22 cellular contexts compared by ENCODE assay signal in the genomic region with DNA sequence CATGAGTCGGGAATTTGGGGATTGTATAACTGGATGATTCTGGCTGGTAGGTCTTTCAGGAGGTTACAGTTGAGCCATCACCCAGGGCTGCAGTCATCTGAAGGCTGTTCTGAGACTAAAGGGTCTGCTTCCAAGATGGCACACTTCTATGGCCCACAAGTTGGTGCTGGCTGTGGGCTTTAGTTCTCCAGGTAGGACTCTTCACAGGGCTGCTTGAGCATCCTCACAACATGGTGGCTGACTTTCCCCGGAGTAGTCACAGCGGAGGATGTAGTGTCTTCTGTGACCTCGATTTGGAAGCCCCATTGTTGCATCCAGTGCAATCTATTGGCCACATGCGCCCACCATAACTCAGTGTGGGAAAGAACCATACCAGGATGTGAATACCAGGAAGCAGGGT. TPM values are rescaled to one million over a fixed set of nuclear protein-coding genes. Genes with fewer than 3 reads are reported as not detected.
A peak's percentile ranks its signal among the peaks of the same experiment; 100 is the strongest.
DNase-seq lines count a peak whose midpoint lies in the region; ATAC-seq and TF ChIP-seq lines count a peak whose summit lies in the region.
"Had no signal": no experiment of that assay in that cellular context is flagged by ENCODE, and none has a peak within 500 bp of the region (broad histone marks: within the 10 kb centered on the region; RNA-seq: fewer than 3 reads in every experiment).

No MANE protein-coding gene starts in this region.

- H3K4me1 Mint-ChIP-seq in activated B cell treated with CpG ODN at 0.5 μM for 24 hours: peaks cover 63% of the 10 kb centered on the region
- peaks cover 31 to 43% (median 35%) of the 10 kb centered on the region in 3 donors for H3K4me1 Mint-ChIP-seq in naive B cell
- H3K4me1 Mint-ChIP-seq in stimulated activated naive B cell treated with anti-CD40 and anti-IgM and Interleukin-4, amounts not matched to agents 10 μg/mL and 1 μg/mL and 100 μg/mL, for 72 hours: peaks cover 41 to 51% of the 10 kb centered on the region in 2 donors
- H3K4me1 Mint-ChIP-seq: CD4-positive, CD25-positive, alpha-beta regulatory T cell had no signal

- ATAC-seq in activated B cell treated with CpG ODN at 0.5 μM for 24 hours (ENCODE audit: low read depth) (no peak), naive B cell (ENCODE audit: low read depth in 2 of 2) (no peak)
- ATAC-seq in stimulated activated naive B cell treated with anti-CD40 and anti-IgM and Interleukin-4, amounts not matched to agents 10 μg/mL and 1 μg/mL and 100 μg/mL, for 72 hours (replicated peaks): no peak
- ATAC-seq: A549; CD8-positive, alpha-beta T cell had no signal

- DNase-seq in activated B cell treated with CpG ODN at 0.5 μM for 24 hours (no peak), naive B cell (no peak), adrenal gland (no peak), neuronal stem cell (ENCODE audit: low spot score) (no peak), foreskin melanocyte (no peak)
- no peak for DNase-seq in stimulated activated naive B cell treated with anti-CD40 and anti-IgM and Interleukin-4, amounts not matched to agents 10 μg/mL and 1 μg/mL and 100 μg/mL, for 72 hours
- DNase-seq: 8988T; ACHN; AML-193; Caco-2; CD4-positive, CD25-positive, alpha-beta regulatory T cell; CD8-positive, alpha-beta T cell; DMS153; DND-41; EL; GF-D8; GOT3; HFFc6 had no signal

- no peak overlapping the region for H3K23ac ChIP-seq in neuronal stem cell (ENCODE audit: low read depth, low read length, poor library complexity)

- no peaks in the 10 kb centered on the region for H3K9me3 Mint-ChIP-seq in activated B cell treated with CpG ODN at 0.5 μM for 24 hours
- peaks cover 0 to 4% (median under 1%) of the 10 kb centered on the region in 7 donors for H3K9me3 Mint-ChIP-seq in naive B cell
- peaks cover under 1 to 3% of the 10 kb centered on the region in 2 donors for H3K9me3 Mint-ChIP-seq in stimulated activated naive B cell treated with anti-CD40 and anti-IgM and Interleukin-4, amounts not matched to agents 10 μg/mL and 1 μg/mL and 100 μg/mL, for 72 hours
- H3K9me3 Mint-ChIP-seq: CD8-positive, alpha-beta T cell had no signal

- no peak for TF ChIP-seq POLR2A in adrenal gland (IDR thresholded peaks at IDR 0.05)

- no peak overlapping the region for H2BK15ac ChIP-seq in neuronal stem cell (ENCODE audit: low read length)

- no peaks in the 10 kb centered on the region for H3K36me3 ChIP-seq in BLaER1
- no peaks in the 10 kb centered on the region for H3K36me3 ChIP-seq in adrenal gland (replicated peaks in 1 of 2)
- no peaks in the 10 kb centered on the region for H3K36me3 ChIP-seq in neuronal stem cell (replicated peaks in 1 of 2; ENCODE audit: control insufficient read depth in 2 of 2, insufficient read depth in 2 of 2, low read length in 2 of 2)
- H3K36me3 ChIP-seq: HAP-1 had no signal

- H3K4me3 ChIP-seq in BLaER1: no peak overlapping the region
- H3K4me3 ChIP-seq in adrenal gland: no peak overlapping the region
- no peak overlapping the region for H3K4me3 ChIP-seq in neuronal stem cell (ENCODE audit: low read length in 2 of 2)
- H3K4me3 ChIP-seq: A549, HAP-1 had no signal

- TF ChIP-seq CTCF in activated B cell treated with CpG ODN at 0.5 μM for 24 hours (IDR thresholded peaks at IDR 0.05) (no peak), adrenal gland (IDR thresholded peaks at IDR 0.05) (no peak)

- WGBS in adrenal gland, 4 donors: 76 to 95% (median 92%) methylated on average over 4 to 5 of the region's 5 CpGs
- WGBS in neuronal stem cell (ENCODE audit: extremely low coverage in 2 of 2, insufficient read length in 2 of 2, insufficient replicate concordance in 1 of 2), 2 donors: no CpG with 5 or more reads among the region's 5 CpGs

- H3K36me3 Mint-ChIP-seq in activated B cell treated with CpG ODN at 0.5 μM for 24 hours (ENCODE audit: low read depth): no peaks in the 10 kb centered on the region
- H3K36me3 Mint-ChIP-seq in naive B cell: no peaks in the 10 kb centered on the region
- H3K36me3 Mint-ChIP-seq in stimulated activated naive B cell treated with anti-CD40 and anti-IgM and Interleukin-4, amounts not matched to agents 10 μg/mL and 1 μg/mL and 100 μg/mL, for 72 hours: no peaks in the 10 kb centered on the region
- H3K36me3 Mint-ChIP-seq: CD4-positive, CD25-positive, alpha-beta regulatory T cell; CD8-positive, alpha-beta T cell had no signal

- H3K27ac ChIP-seq in BLaER1 (no peak overlapping the region), adrenal gland (no peak overlapping the region), neuronal stem cell (replicated peaks; ENCODE audit: low read length) (no peak overlapping the region)
- H3K27ac ChIP-seq: A549, C4-2B had no signal

- CTCF ChIA-PET in activated B cell treated with CpG ODN at 0.5 μM for 24 hours (lab: Charles Lee): interaction anchor here (1.0 to 1.1 kb wide), 2 partner anchors 23 to 42 kb away, joined by 3 read pairs; no protein-coding TSS in a partner anchor

- no peaks in the 10 kb centered on the region for H4K20me1 ChIP-seq in BLaER1

- H3K4me2 ChIP-seq in BLaER1: peak overlapping the region; percentile 74; the same call in 1 of the 2 replicates
- no peak overlapping the region for H3K4me2 ChIP-seq in neuronal stem cell (ENCODE audit: insufficient read depth, low read length, poor library complexity, severe bottlenecking)
- H3K4me2 ChIP-seq: A549 had no signal

- H3K79me1 ChIP-seq in neuronal stem cell (ENCODE audit: low read depth, low read length): no peaks in the 10 kb centered on the region

- H3K27me3 Mint-ChIP-seq in activated B cell treated with CpG ODN at 0.5 μM for 24 hours (no peaks in the 10 kb centered on the region), naive B cell (no peaks in the 10 kb centered on the region)
- no peaks in the 10 kb centered on the region for H3K27me3 Mint-ChIP-seq in stimulated activated naive B cell treated with anti-CD40 and anti-IgM and Interleukin-4, amounts not matched to agents 10 μg/mL and 1 μg/mL and 100 μg/mL, for 72 hours

- H2AFZ ChIP-seq in neuronal stem cell (ENCODE audit: low read length): no peak overlapping the region

- H3K4me3 Mint-ChIP-seq in activated B cell treated with CpG ODN at 0.5 μM for 24 hours: no peak overlapping the region
- H3K4me3 Mint-ChIP-seq in naive B cell: peak overlapping the region in 2 of 8 donors; percentile 6 to 59
- H3K4me3 Mint-ChIP-seq in stimulated activated naive B cell treated with anti-CD40 and anti-IgM and Interleukin-4, amounts not matched to agents 10 μg/mL and 1 μg/mL and 100 μg/mL, for 72 hours: no peak overlapping the region
- H3K4me3 Mint-ChIP-seq: CD4-positive, CD25-positive, alpha-beta regulatory T cell; CD8-positive, alpha-beta T cell; HFFc6 had no signal

- no peak overlapping the region for H2BK5ac ChIP-seq in neuronal stem cell (ENCODE audit: low read length)

- H3K27me3 ChIP-seq in BLaER1 (no peaks in the 10 kb centered on the region), adrenal gland (no peaks in the 10 kb centered on the region), neuronal stem cell (ENCODE audit: control insufficient read depth in 3 of 3, insufficient read depth in 3 of 3, low read depth in 1 of 3, low read length in 3 of 3) (no peaks in the 10 kb centered on the region)

- H2BK120ac ChIP-seq in neuronal stem cell (ENCODE audit: low read depth, low read length): no peak overlapping the region

- no peak overlapping the region for H4K8ac ChIP-seq in neuronal stem cell (ENCODE audit: low read depth, low read length)

- H3K4ac ChIP-seq in neuronal stem cell (ENCODE audit: low read length): no peak overlapping the region

- no peak overlapping the region for H3K18ac ChIP-seq in neuronal stem cell (ENCODE audit: low read length)

- no peak overlapping the region for H4K91ac ChIP-seq in neuronal stem cell (ENCODE audit: low read depth, low read length, poor library complexity)

- H3K4me1 ChIP-seq in BLaER1 (peaks cover 54% of the 10 kb centered on the region), adrenal gland (replicated peaks in 1 of 2) (peaks cover 11 to 14% of the 10 kb centered on the region in 2 donors), neuronal stem cell (ENCODE audit: control insufficient read depth in 2 of 2, insufficient read depth in 1 of 2, low read depth in 1 of 2, low read length in 2 of 2) (no peaks in the 10 kb centered on the region)
- H3K4me1 ChIP-seq: A549, Caco-2, HAP-1 had no signal

- H2AK5ac ChIP-seq in neuronal stem cell (ENCODE audit: low read depth, low read length): no peak overlapping the region

- H3K9ac ChIP-seq in BLaER1: no peak overlapping the region
- H3K9ac ChIP-seq in neuronal stem cell (ENCODE audit: low read depth, low read length, poor library complexity): no peak overlapping the region

- intact Hi-C loops in activated B cell treated with CpG ODN at 0.5 μM for 24 hours (cut with micrococcal nuclease) (loop anchor here (2.0 kb wide), 1 partner anchor 50 kb away; the partner anchor contains the start of gene SH2B3), adrenal gland (cut with DNase I) (no loop called here)

- H3K27ac Mint-ChIP-seq in activated B cell treated with CpG ODN at 0.5 μM for 24 hours (peak overlapping the region; percentile 87), naive B cell (peak overlapping the region; percentile 86 to 97 (median 92))
- peak overlapping the region; percentile 31 for H3K27ac Mint-ChIP-seq in stimulated activated naive B cell treated with anti-CD40 and anti-IgM and Interleukin-4, amounts not matched to agents 10 μg/mL and 1 μg/mL and 100 μg/mL, for 72 hours
- H3K27ac Mint-ChIP-seq: CD4-positive, CD25-positive, alpha-beta regulatory T cell; CD8-positive, alpha-beta T cell; HFFc6 had no signal

- POLR2A ChIA-PET in activated B cell treated with CpG ODN at 0.5 μM for 24 hours (lab: Charles Lee): no interaction called here

- H3K14ac ChIP-seq in neuronal stem cell (ENCODE audit: low read length): no peak overlapping the region

- H3K9me3 ChIP-seq in BLaER1 (peaks cover 4% of the 10 kb centered on the region; the same call in 1 of the 2 replicates), adrenal gland (replicated peaks in 1 of 3) (no peaks in the 10 kb centered on the region), neuronal stem cell (replicated peaks in 1 of 2; ENCODE audit: control insufficient read depth in 2 of 2, insufficient read depth in 1 of 2, low read depth in 1 of 2, low read length in 2 of 2) (no peaks in the 10 kb centered on the region)
- H3K9me3 ChIP-seq: A549, Caco-2, HAP-1 had no signal

- no peak overlapping the region for H2BK12ac ChIP-seq in neuronal stem cell (ENCODE audit: low read length)

RNA-seq across cellular contexts. Expression of gene PHETA1, which starts 14.4 kb away (rescaled TPM):
- total RNA-seq in activated B cell treated with CpG ODN at 0.5 μM for 24 hours (1.6 and 2.0 TPM in 2 replicates), adrenal gland (10 to 100 TPM; 18.0 to 37.4 (median 21.5) TPM)
- polyA plus RNA-seq in naive B cell (ENCODE audit: low read depth in 6 of 6) (10 to 100 TPM in 1 of 6 donors, 1 to 10 TPM in 5; 5.3 to 14.7 (median 7.7) TPM), adrenal gland (10 to 100 TPM in 2 of 3 donors, 1 to 10 TPM in 1; 3.6 to 25.4 (median 11.0) TPM)
- polyA plus RNA-seq in neuronal stem cell (2013, experiment 1 of 2): 10.7 TPM
- polyA plus RNA-seq in neuronal stem cell (2013, experiment 2 of 2): 11.2 TPM

RNA-seq across cellular contexts. Expression of gene SH2B3, which starts 51.2 kb away (rescaled TPM):
- 46.7 and 50.7 TPM in 2 replicates for total RNA-seq in activated B cell treated with CpG ODN at 0.5 μM for 24 hours
- 10 to 100 TPM in 1 of 6 donors, 1 to 10 TPM in 5; 3.6 to 10.4 (median 4.5) TPM for polyA plus RNA-seq in naive B cell (ENCODE audit: low read depth in 6 of 6)
- 10 to 100 TPM; 26.1 to 70.3 (median 44.6) TPM for total RNA-seq in adrenal gland
- polyA plus RNA-seq in adrenal gland: 10 to 100 TPM in 1 of 3 donors, 1 to 10 TPM in 2; 5.8 to 14.5 (median 9.3) TPM
- polyA plus RNA-seq in neuronal stem cell (2013, experiment 1 of 2): 6.5 TPM
- 6.3 TPM for polyA plus RNA-seq in neuronal stem cell (2013, experiment 2 of 2)

Comparison
In these comparisons a context has a peak if more than half of its experiments do, and no peak if none do; other contexts are left out.
1. H3K27ac Mint-ChIP-seq: peak in every context shown above with its lines; median percentile 92 in naive B cell; 87 in activated B cell treated with CpG ODN at 0.5 μM for 24 hours; 31 in stimulated activated naive B cell treated with anti-CD40 and anti-IgM and Interleukin-4, amounts not matched to agents 10 μg/mL and 1 μg/mL and 100 μg/mL, for 72 hours.